In the genomic region with DNA sequence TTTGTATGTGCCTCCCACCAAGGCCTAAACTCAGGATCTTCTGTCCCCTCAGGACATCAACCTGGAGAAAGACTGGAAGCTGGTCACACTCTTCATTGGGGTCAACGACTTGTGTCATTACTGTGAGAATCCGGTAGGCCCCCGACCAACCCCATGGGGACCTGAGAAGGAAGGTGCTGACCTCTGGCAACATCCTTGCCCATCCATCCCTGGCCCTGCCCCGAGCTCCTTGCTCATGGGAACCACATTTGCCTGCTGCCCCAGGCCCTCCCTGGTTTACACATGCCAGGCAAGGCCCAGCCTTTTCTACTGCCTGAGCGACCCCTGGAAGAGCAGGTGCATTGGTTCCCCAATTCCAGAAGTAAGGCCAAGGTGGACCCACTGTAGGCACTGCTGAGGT, we compare ENCODE assay signal across 16 cellular contexts.
A peak's percentile ranks its signal among the peaks of the same experiment; 100 is the strongest.
DNase-seq lines count a peak whose midpoint lies in the region; ATAC-seq, FAIRE-seq and TF ChIP-seq lines count a peak whose summit lies in the region.
"Had no signal": no experiment of that assay in that cellular context is flagged by ENCODE, and none has a peak within 500 bp of the region (broad histone marks: within the 10 kb centered on the region; RNA-seq: fewer than 3 reads in every experiment).

No MANE protein-coding gene starts in this region.

- H2AFZ ChIP-seq in trophoblast cell (ENCODE audit: insufficient read depth, low read length, poor library complexity), result no peak overlapping the region

- ATAC-seq in Right ventricle myocardium inferior (no peak), gastroesophageal sphincter (no peak), GM19452 (IDR thresholded peaks at IDR 0.05; ENCODE audit: unreplicated experiment) (no peak), HG03108 (IDR thresholded peaks at IDR 0.05; ENCODE audit: unreplicated experiment) (no peak)

- H2BK5ac ChIP-seq in trophoblast cell (ENCODE audit: low read depth, low read length, poor library complexity), result no peak overlapping the region

- TF ChIP-seq CTCF in left ventricle myocardium inferior (IDR thresholded peaks at IDR 0.05; ENCODE audit: borderline replicate concordance) (no peak), gastroesophageal sphincter (IDR thresholded peaks at IDR 0.05) (no peak), uterus (IDR thresholded peaks at IDR 0.05) (no peak)

- H4K91ac ChIP-seq in trophoblast cell (ENCODE audit: low read depth, low read length), result peak overlapping the region; percentile 29

- no peak overlapping the region for H3K4ac ChIP-seq in trophoblast cell (ENCODE audit: low read depth, low read length)

- H2BK12ac ChIP-seq in trophoblast cell (ENCODE audit: low read length), result peak overlapping the region; percentile 52

- DNase-seq in left ventricle myocardium inferior (no peak), Right ventricle myocardium inferior (ENCODE audit: missing footprints) (no peak), trophoblast cell (no peak), uterus (no peak), small intestine (no peak)
- DNase-seq: activated B cell treated with CpG ODN at 0.5 μM for 24 hours; AML-193; GOT3; MG63; NCI-H2171; stimulated activated CD8-positive, alpha-beta memory T cell treated with anti-CD3 and anti-CD28 coated beads, Interleukin-4, amount 100 ng/mL, for 48 hours had no signal

- no peak overlapping the region for H4K8ac ChIP-seq in trophoblast cell (ENCODE audit: low read depth, low read length)

- TF ChIP-seq POLR2A in gastroesophageal sphincter (IDR thresholded peaks at IDR 0.05) (no peak), uterus (IDR thresholded peaks at IDR 0.05) (no peak)

- no peak overlapping the region for H3K4me2 ChIP-seq in trophoblast cell (ENCODE audit: low read length)

- peaks cover 58% of the 10 kb centered on the region for H3K4me1 ChIP-seq in left ventricle myocardium inferior
- peaks cover 12 to 97% (median 24%) of the 10 kb centered on the region in 3 donors for H3K4me1 ChIP-seq in gastroesophageal sphincter
- peaks cover 19 to 23% of the 10 kb centered on the region in 2 experiments for H3K4me1 ChIP-seq in trophoblast cell (ENCODE audit: control insufficient read depth in 1 of 2, insufficient read depth in 2 of 2, low read length in 2 of 2)
- H3K4me1 ChIP-seq in uterus, result peaks cover 21 to 28% of the 10 kb centered on the region in 2 donors
- peaks cover 7 to 14% of the 10 kb centered on the region in 2 donors for H3K4me1 ChIP-seq in small intestine (ENCODE audit: control insufficient read depth in 2 of 2, insufficient read depth in 1 of 2, low read depth in 1 of 2, low read length in 1 of 2)

- no peak for TF ChIP-seq EP300 in gastroesophageal sphincter (IDR thresholded peaks at IDR 0.05)

- no peak overlapping the region for H2BK120ac ChIP-seq in trophoblast cell (ENCODE audit: insufficient read depth, low read length, poor library complexity)

- H3K27ac ChIP-seq in left ventricle myocardium inferior (replicated peaks), result peak overlapping the region; percentile 89
- peak overlapping the region; percentile 93 to 97 (median 96) for H3K27ac ChIP-seq in gastroesophageal sphincter
- no peak overlapping the region for H3K27ac ChIP-seq in trophoblast cell (ENCODE audit: low read depth, low read length)
- peak overlapping the region; percentile 90 to 98 for H3K27ac ChIP-seq in uterus
- peak overlapping the region in 1 of 2 donors; percentile 79 for H3K27ac ChIP-seq in small intestine (ENCODE audit: low read depth in 1 of 2, low read length in 1 of 2)

- no peak overlapping the region for H3K18ac ChIP-seq in trophoblast cell (ENCODE audit: low read length)

- intact Hi-C loops in left ventricle myocardium inferior (cut with micrococcal nuclease), result no loop called here
- intact Hi-C loops in Right ventricle myocardium inferior (cut with DNase I), result loop anchor here (5.0 to 10.0 kb wide), 3 partner anchors 56 to 388 kb away; partner anchors contain the start of gene PPP1CB
- intact Hi-C loops in uterus (cut with DNase I; ENCODE audit: low total_unique reads), result no loop called here

- H3K4me3 ChIP-seq in left ventricle myocardium inferior (no peak overlapping the region), gastroesophageal sphincter (no peak overlapping the region), trophoblast cell (ENCODE audit: low read depth, low read length) (no peak overlapping the region), uterus (no peak overlapping the region), small intestine (ENCODE audit: low read depth in 1 of 2, low read length in 2 of 2) (no peak overlapping the region)
- H3K4me3 ChIP-seq: MG63 had no signal

- no peak overlapping the region for H3K23ac ChIP-seq in trophoblast cell (ENCODE audit: low read length)

- WGBS in gastroesophageal sphincter (ENCODE audit: low coverage in 1 of 2), 2 donors, result 100% methylated on average over 1 of the region's 5 CpGs; no CpG with 5 or more reads in 1 of the 2 donors
- no CpG with 5 or more reads among the region's 5 CpGs for WGBS in trophoblast cell (ENCODE audit: extremely low coverage, insufficient coverage, insufficient read length)
- 87 to 92% (median 89%) methylated on average over 4 to 5 of the region's 5 CpGs for WGBS in small intestine, 3 donors

- no peak overlapping the region for H3K9ac ChIP-seq in trophoblast cell (ENCODE audit: low read length)

- no peak overlapping the region for H3K14ac ChIP-seq in trophoblast cell (ENCODE audit: low read length)

- H3K27me3 ChIP-seq in left ventricle myocardium inferior (ENCODE audit: low read depth) (no peaks in the 10 kb centered on the region), gastroesophageal sphincter (no peaks in the 10 kb centered on the region), trophoblast cell (ENCODE audit: insufficient read depth, low read length) (no peaks in the 10 kb centered on the region), uterus (no peaks in the 10 kb centered on the region), small intestine (ENCODE audit: control insufficient read depth in 2 of 2, insufficient read depth in 2 of 2, low read length in 2 of 2) (no peaks in the 10 kb centered on the region)
- H3K27me3 ChIP-seq: MG63 had no signal

- no peaks in the 10 kb centered on the region for H3K36me3 ChIP-seq in left ventricle myocardium inferior
- H3K36me3 ChIP-seq in gastroesophageal sphincter, result no peaks in the 10 kb centered on the region
- no peaks in the 10 kb centered on the region for H3K36me3 ChIP-seq in trophoblast cell (ENCODE audit: control insufficient read depth in 1 of 2, insufficient read depth in 2 of 2, low read length in 2 of 2)
- H3K36me3 ChIP-seq in uterus, result no peaks in the 10 kb centered on the region
- H3K36me3 ChIP-seq in small intestine (ENCODE audit: control insufficient read depth in 2 of 2, insufficient read depth in 2 of 2, low read length in 2 of 2), result no peaks in the 10 kb centered on the region
- H3K36me3 ChIP-seq: MG63 had no signal

- peaks cover 23% of the 10 kb centered on the region for H3K79me1 ChIP-seq in trophoblast cell (ENCODE audit: low read length)

- H3K79me2 ChIP-seq in trophoblast cell (ENCODE audit: control insufficient read depth, insufficient read depth, low read length, poor library complexity), result no peaks in the 10 kb centered on the region

- no peak for FAIRE-seq in small intestine (lab: Jason Lieb, UNC)
- FAIRE-seq: GM12891, GM19239 had no signal

- peak overlapping the region; percentile 93 for H2AK5ac ChIP-seq in trophoblast cell (ENCODE audit: low read length)

- no peak overlapping the region for H4K12ac ChIP-seq in trophoblast cell (ENCODE audit: low read depth, low read length)

- H3K9me3 ChIP-seq in left ventricle myocardium inferior (replicated peaks) (no peaks in the 10 kb centered on the region), gastroesophageal sphincter (no peaks in the 10 kb centered on the region), trophoblast cell (ENCODE audit: insufficient read depth, low read depth, low read length) (peaks cover 1% of the 10 kb centered on the region), uterus (no peaks in the 10 kb centered on the region), small intestine (ENCODE audit: control insufficient read depth, low read depth) (no peaks in the 10 kb centered on the region)
- H3K9me3 ChIP-seq: MG63 had no signal
